Comparison of ENCODE assay signal across 20 cellular contexts in genomic region chr4:38730493-38730829, GRCh38. TPM values are rescaled to one million over a fixed set of nuclear protein-coding genes. Genes with fewer than 3 reads are reported as not detected.
A peak's percentile ranks its signal among the peaks of the same experiment; 100 is the strongest.
DNase-seq lines count a peak whose midpoint lies in the region; ATAC-seq and TF ChIP-seq lines count a peak whose summit lies in the region.
"Had no signal": no experiment of that assay in that cellular context is flagged by ENCODE, and none has a peak within 500 bp of the region (broad histone marks: within the 10 kb centered on the region; RNA-seq: fewer than 3 reads in every experiment).

No MANE protein-coding gene starts in this region.

- peaks cover 0 to 3% of the 10 kb centered on the region in 2 experiments for H3K27me3 ChIP-seq in mesenchymal stem cell (ENCODE audit: control insufficient read depth in 1 of 2, insufficient read depth in 1 of 2, low read length in 2 of 2)
- H3K27me3 ChIP-seq: body of pancreas, suprapubic skin, uterus had no signal

- H3K36me3 ChIP-seq in mesenchymal stem cell (ENCODE audit: control insufficient read depth in 1 of 2, insufficient read depth in 2 of 2, low read depth in 1 of 2, low read length in 2 of 2): no peaks in the 10 kb centered on the region
- H3K36me3 ChIP-seq: suprapubic skin, uterus had no signal

- peak in 1 of 2 donors; percentile 0 for ATAC-seq in stimulated activated naive B cell treated with anti-CD40 and anti-IgM and Interleukin-4, amounts not matched to agents 10 μg/mL and 1 μg/mL and 100 μg/mL, for 72 hours (replicated peaks)
- no peak for ATAC-seq in HG03521 (IDR thresholded peaks at IDR 0.05; ENCODE audit: unreplicated experiment)
- ATAC-seq in GM18861 (IDR thresholded peaks at IDR 0.05; ENCODE audit: unreplicated experiment): no peak

- H2AK5ac ChIP-seq in mesenchymal stem cell (ENCODE audit: low read length, severe bottlenecking): no peak overlapping the region

- no peak overlapping the region for H2BK5ac ChIP-seq in mesenchymal stem cell (ENCODE audit: low read depth, low read length, poor library complexity, severe bottlenecking)

- in situ Hi-C loops in GM13977 (cut with MboI; ENCODE audit: low pct_unique_long_range_greater_than_20kb, low sequenced_read_pairs, unreplicated experiment): loop anchor here (10.0 to 25.0 kb wide), 3 partner anchors 546 to 918 kb away; no protein-coding TSS in a partner anchor

- peak overlapping the region; percentile 35 for H3K27ac Mint-ChIP-seq in activated naive CD4-positive, alpha-beta T cell treated with anti-CD3 and anti-CD28 coated beads, Interleukin-2, amount 50 U/mL, for 24 hours
- peak overlapping the region; percentile 83 for H3K27ac Mint-ChIP-seq in activated naive CD8-positive, alpha-beta T cell treated with anti-CD3 and anti-CD28 coated beads for 36 hours
- peak overlapping the region; percentile 97 for H3K27ac Mint-ChIP-seq in stimulated activated naive B cell treated with anti-CD40 and anti-IgM and Interleukin-4, amounts not matched to agents 10 μg/mL and 1 μg/mL and 100 μg/mL, for 72 hours
- H3K27ac Mint-ChIP-seq: activated CD8-positive, alpha-beta T cell treated with anti-CD3 and anti-CD28 coated beads, Interleukin-2, amount 10 ng/mL, durations not matched to agents 7 days and 5 days; IgD-negative memory B cell; T-helper 1 cell treated with Interleukin-12 subunit alpha and Interleukin-12 subunit beta and Interleukin-4 antibody, amounts not matched to agents 30 μg/mL and 1 μg/mL, for 36 hours had no signal

- peak overlapping the region; percentile 5 for H3K9ac ChIP-seq in mesenchymal stem cell (ENCODE audit: low read length)

- no peaks in the 10 kb centered on the region for H3K79me1 ChIP-seq in mesenchymal stem cell (replicated peaks; ENCODE audit: low read length, poor library complexity, severe bottlenecking)

- H2BK12ac ChIP-seq in mesenchymal stem cell (ENCODE audit: low read length in 2 of 2): no peak overlapping the region

- H3K4ac ChIP-seq in mesenchymal stem cell (ENCODE audit: low read depth in 1 of 2, low read length in 2 of 2): no peak overlapping the region

- no peaks in the 10 kb centered on the region for H3K36me3 Mint-ChIP-seq in activated naive CD4-positive, alpha-beta T cell treated with anti-CD3 and anti-CD28 coated beads, Interleukin-2, amount 50 U/mL, for 24 hours
- H3K36me3 Mint-ChIP-seq in activated naive CD8-positive, alpha-beta T cell treated with anti-CD3 and anti-CD28 coated beads for 36 hours: peaks cover 5% of the 10 kb centered on the region
- H3K36me3 Mint-ChIP-seq in stimulated activated naive B cell treated with anti-CD40 and anti-IgM and Interleukin-4, amounts not matched to agents 10 μg/mL and 1 μg/mL and 100 μg/mL, for 72 hours: peaks cover 5 to 13% of the 10 kb centered on the region in 2 donors
- H3K36me3 Mint-ChIP-seq: CD4-positive, alpha-beta memory T cell had no signal

- no peak overlapping the region for H3K4me3 ChIP-seq in mesenchymal stem cell (ENCODE audit: insufficient read depth in 1 of 2, low read depth in 1 of 2, low read length in 2 of 2)
- H3K4me3 ChIP-seq: body of pancreas, SK-N-MC, skin epidermis, suprapubic skin, uterus had no signal

- peak overlapping the region in 1 of 2 experiments; percentile 6 for H3K18ac ChIP-seq in mesenchymal stem cell (ENCODE audit: low read depth in 1 of 2, low read length in 2 of 2)

- H3K4me3 Mint-ChIP-seq in activated naive CD4-positive, alpha-beta T cell treated with anti-CD3 and anti-CD28 coated beads, Interleukin-2, amount 50 U/mL, for 24 hours: no peak overlapping the region
- no peak overlapping the region for H3K4me3 Mint-ChIP-seq in activated naive CD8-positive, alpha-beta T cell treated with anti-CD3 and anti-CD28 coated beads for 36 hours
- H3K4me3 Mint-ChIP-seq in stimulated activated naive B cell treated with anti-CD40 and anti-IgM and Interleukin-4, amounts not matched to agents 10 μg/mL and 1 μg/mL and 100 μg/mL, for 72 hours: peak overlapping the region; percentile 69 to 78
- H3K4me3 Mint-ChIP-seq: activated CD8-positive, alpha-beta T cell treated with anti-CD3 and anti-CD28 coated beads, Interleukin-2, amount 10 ng/mL, durations not matched to agents 7 days and 5 days; T-helper 1 cell treated with Interleukin-12 subunit alpha and Interleukin-12 subunit beta and Interleukin-4 antibody, amounts not matched to agents 30 μg/mL and 1 μg/mL, for 36 hours had no signal

- no peak overlapping the region for H2BK120ac ChIP-seq in mesenchymal stem cell (ENCODE audit: low read depth, low read length)

- no peak for TF ChIP-seq CTCF in GM13977 (IDR thresholded peaks at IDR 0.05; ENCODE audit: extremely low read depth, insufficient read depth, missing control alignments)

- no peak overlapping the region for H2BK15ac ChIP-seq in mesenchymal stem cell (ENCODE audit: low read depth, poor library complexity, severe bottlenecking)

- peaks cover 20% of the 10 kb centered on the region for H3K4me1 Mint-ChIP-seq in activated naive CD4-positive, alpha-beta T cell treated with anti-CD3 and anti-CD28 coated beads, Interleukin-2, amount 50 U/mL, for 24 hours
- peaks cover 18% of the 10 kb centered on the region for H3K4me1 Mint-ChIP-seq in activated naive CD8-positive, alpha-beta T cell treated with anti-CD3 and anti-CD28 coated beads for 36 hours
- peaks cover 40 to 52% of the 10 kb centered on the region in 2 donors for H3K4me1 Mint-ChIP-seq in stimulated activated naive B cell treated with anti-CD40 and anti-IgM and Interleukin-4, amounts not matched to agents 10 μg/mL and 1 μg/mL and 100 μg/mL, for 72 hours

- H3K4me2 ChIP-seq in mesenchymal stem cell (ENCODE audit: low read length, poor library complexity, severe bottlenecking): no peak overlapping the region

- peaks cover 5% of the 10 kb centered on the region for H3K9me3 Mint-ChIP-seq in activated naive CD4-positive, alpha-beta T cell treated with anti-CD3 and anti-CD28 coated beads, Interleukin-2, amount 50 U/mL, for 24 hours
- H3K9me3 Mint-ChIP-seq in activated naive CD8-positive, alpha-beta T cell treated with anti-CD3 and anti-CD28 coated beads for 36 hours: peaks cover 11% of the 10 kb centered on the region
- H3K9me3 Mint-ChIP-seq in stimulated activated naive B cell treated with anti-CD40 and anti-IgM and Interleukin-4, amounts not matched to agents 10 μg/mL and 1 μg/mL and 100 μg/mL, for 72 hours: peaks cover 12 to 13% of the 10 kb centered on the region in 2 donors
- H3K9me3 Mint-ChIP-seq: CD4-positive, alpha-beta memory T cell; IgD-negative memory B cell had no signal

- H4K8ac ChIP-seq in mesenchymal stem cell (ENCODE audit: low read length): no peak overlapping the region

- H3K27ac ChIP-seq in mesenchymal stem cell (ENCODE audit: low read length, poor library complexity, severe bottlenecking): peak overlapping the region; percentile 21
- H3K27ac ChIP-seq: 22Rv1, body of pancreas, SK-N-MC, suprapubic skin, uterus had no signal

- peaks cover 8% of the 10 kb centered on the region for H3K4me1 ChIP-seq in mesenchymal stem cell (ENCODE audit: control insufficient read depth, insufficient read depth, low read depth, low read length)
- H3K4me1 ChIP-seq: uterus had no signal

- H2AFZ ChIP-seq in mesenchymal stem cell (ENCODE audit: low read depth, low read length): no peak overlapping the region

- no peak overlapping the region for H3K23ac ChIP-seq in mesenchymal stem cell (ENCODE audit: low read length in 2 of 2)

- WGBS in mesenchymal stem cell: 95% methylated on average over 4 of the region's 4 CpGs

- no peak overlapping the region for H3K14ac ChIP-seq in mesenchymal stem cell (ENCODE audit: low read length in 2 of 2)

- H3K9me3 ChIP-seq in mesenchymal stem cell (ENCODE audit: control insufficient read depth, low read length): no peaks in the 10 kb centered on the region
- H3K9me3 ChIP-seq: body of pancreas, suprapubic skin, uterus had no signal

- peak overlapping the region; percentile 2 for H4K91ac ChIP-seq in mesenchymal stem cell (ENCODE audit: low read length)

- no peak for DNase-seq in activated naive CD4-positive, alpha-beta T cell treated with Interleukin-2 at 50 U/mL for 16 hours
- DNase-seq in activated naive CD8-positive, alpha-beta T cell treated with anti-CD3 and anti-CD28 coated beads for 36 hours: no peak
- DNase-seq in mesenchymal stem cell (no peak), GM13977 (ENCODE audit: low spot score) (no peak)
- no peak for DNase-seq in stimulated activated naive B cell treated with anti-CD40 and anti-IgM and Interleukin-4, amounts not matched to agents 10 μg/mL and 1 μg/mL and 100 μg/mL, for 72 hours

- no peaks in the 10 kb centered on the region for H3K27me3 Mint-ChIP-seq in activated naive CD4-positive, alpha-beta T cell treated with anti-CD3 and anti-CD28 coated beads, Interleukin-2, amount 50 U/mL, for 24 hours
- H3K27me3 Mint-ChIP-seq in activated naive CD8-positive, alpha-beta T cell treated with anti-CD3 and anti-CD28 coated beads for 36 hours: no peaks in the 10 kb centered on the region
- peaks cover 0 to 5% of the 10 kb centered on the region in 2 donors for H3K27me3 Mint-ChIP-seq in stimulated activated naive B cell treated with anti-CD40 and anti-IgM and Interleukin-4, amounts not matched to agents 10 μg/mL and 1 μg/mL and 100 μg/mL, for 72 hours
- H3K27me3 Mint-ChIP-seq: CD4-positive, alpha-beta memory T cell; IgD-negative memory B cell had no signal

RNA-seq across cellular contexts. Expression of gene TLR10, which starts 52.3 kb away (rescaled TPM):
- under 1 TPM; 0.26 to 0.29 TPM for total RNA-seq in activated naive CD8-positive, alpha-beta T cell treated with anti-CD3 and anti-CD28 coated beads for 36 hours
- not detected for polyA plus RNA-seq in mesenchymal stem cell (2013, experiment 1 of 2)
- not detected for polyA plus RNA-seq in mesenchymal stem cell (2013, experiment 2 of 2)
- total RNA-seq: pulmonary artery endothelial cell, RPMI7951 had no signal

Comparison
In these comparisons a context has a peak if more than half of its experiments do, and no peak if none do; other contexts are left out.
1. H3K27ac Mint-ChIP-seq: peak in every context shown above with its lines; median percentile 97 in stimulated activated naive B cell treated with anti-CD40 and anti-IgM and Interleukin-4, amounts not matched to agents 10 μg/mL and 1 μg/mL and 100 μg/mL, for 72 hours; 83 in activated naive CD8-positive, alpha-beta T cell treated with anti-CD3 and anti-CD28 coated beads for 36 hours; 35 in activated naive CD4-positive, alpha-beta T cell treated with anti-CD3 and anti-CD28 coated beads, Interleukin-2, amount 50 U/mL, for 24 hours.
2. H3K4me3 Mint-ChIP-seq: peak in stimulated activated naive B cell treated with anti-CD40 and anti-IgM and Interleukin-4, amounts not matched to agents 10 μg/mL and 1 μg/mL and 100 μg/mL, for 72 hours (2 of 2); none in activated naive CD4-positive, alpha-beta T cell treated with anti-CD3 and anti-CD28 coated beads, Interleukin-2, amount 50 U/mL, for 24 hours (single experiment) and activated naive CD8-positive, alpha-beta T cell treated with anti-CD3 and anti-CD28 coated beads for 36 hours (single experiment).